ENCODE assay signal across 8 cellular contexts in genomic region chr12:1690578-1691122, GRCh38. TPM values are rescaled to one million over a fixed set of nuclear protein-coding genes. Genes with fewer than 3 reads are reported as not detected.
DNase-seq lines count a peak whose midpoint lies in the region; ATAC-seq, FAIRE-seq and TF ChIP-seq lines count a peak whose summit lies in the region.

TSS of gene ADIPOR2 (plus strand) at chr12:1691070. CDS start at chr12:1754344, 63,274 bp downstream.

- H3K79me2 ChIP-seq in smooth muscle cell (ENCODE audit: low read depth), result peaks cover 46% of the 10 kb centered on the region

- peak; percentile 95 for ATAC-seq in HG03175 (IDR thresholded peaks at IDR 0.05; ENCODE audit: unreplicated experiment)
- ATAC-seq in WTC11, result peak; percentile 98

- no peaks in the 10 kb centered on the region for H3K9me3 Mint-ChIP-seq in WTC11

- peak within 1 kb of the TSS; percentile 97 for H3K4me2 ChIP-seq in smooth muscle cell

- FAIRE-seq in bronchial epithelial cell (lab: Jason Lieb, UNC), result no peak

- peaks cover 16% of the 10 kb centered on the region for H3K4me1 Mint-ChIP-seq in WTC11

- H4K20me1 ChIP-seq in smooth muscle cell (ENCODE audit: low read depth), result peaks cover 44% of the 10 kb centered on the region

- H3K4me3 ChIP-seq in bronchial epithelial cell (ENCODE audit: low read depth, low read length) (peak within 1 kb of the TSS; percentile 98), smooth muscle cell (peak within 1 kb of the TSS; percentile 98)

- no peaks in the 10 kb centered on the region for H3K9me3 ChIP-seq in smooth muscle cell (replicated peaks; ENCODE audit: low read depth)

- POLR2A ChIA-PET in WTC11 (lab: Charles Lee), result interaction anchor here (0.6 to 2.2 kb wide), 8 partner anchors 19 to 1301 kb away, joined by 3 to 8 read pairs (median 4); partner anchors contain the start of gene WNT5B

- H3K36me3 ChIP-seq in bronchial epithelial cell (ENCODE audit: control insufficient read depth, insufficient read depth, low read length) (no peaks in the 10 kb centered on the region), smooth muscle cell (ENCODE audit: low read depth) (no peaks in the 10 kb centered on the region)

- peak within 1 kb of the TSS; percentile 99 for H3K4me3 Mint-ChIP-seq in WTC11

- peak; percentile 88 for TF ChIP-seq POLR2A in GM18951 (IDR thresholded peaks at IDR 0.05; ENCODE audit: extremely low read depth, insufficient read depth, insufficient read length)

- peaks cover 19% of the 10 kb centered on the region for H3K4me1 ChIP-seq in smooth muscle cell (ENCODE audit: low read depth)

- H3K27ac Mint-ChIP-seq in WTC11, result peak within 1 kb of the TSS; percentile 100

- peak within 1 kb of the TSS; percentile 99 for H3K9ac ChIP-seq in smooth muscle cell (ENCODE audit: low read depth)

- TF ChIP-seq CTCF in WTC11 (IDR thresholded peaks at IDR 0.05) (no peak), bronchial epithelial cell (IDR thresholded peaks at IDR 0.05; ENCODE audit: insufficient read depth, low read length, severe bottlenecking) (no peak), smooth muscle cell (IDR thresholded peaks at IDR 0.05; ENCODE audit: borderline replicate concordance, insufficient read depth, poor library complexity, severe bottlenecking) (no peak)

- H3K27me3 ChIP-seq in bronchial epithelial cell (ENCODE audit: control insufficient read depth, insufficient read depth, low read length), result no peaks in the 10 kb centered on the region
- no peaks in the 10 kb centered on the region for H3K27me3 ChIP-seq in smooth muscle cell (ENCODE audit: low read depth)

- DNase-seq in AG08396 (ENCODE audit: low spot score), result peak; percentile 97
- peak; percentile 95 for DNase-seq in NCI-H226
- DNase-seq in WTC11 (ENCODE audit: low spot score), result peak; percentile 94
- peak; percentile 90 for DNase-seq in bronchial epithelial cell (ENCODE audit: low read depth)
- DNase-seq in iPS-NIHi7 (ENCODE audit: extremely low spot score), result peak; percentile 97
- peak; percentile 79 for DNase-seq in smooth muscle cell (lab: John Stamatoyannopoulos, UW; ENCODE audit: unreplicated experiment)

- H3K27ac ChIP-seq in smooth muscle cell (ENCODE audit: low read depth), result peak within 1 kb of the TSS; percentile 86

- under 1% methylated on average over 55 of the region's 59 CpGs for WGBS in smooth muscle cell (ENCODE audit: low lambda C conversion rate)

- H3K27me3 Mint-ChIP-seq in WTC11 (ENCODE audit: low read depth), result no peaks in the 10 kb centered on the region; the same call in 1 of the 2 replicates

- CTCF ChIA-PET in WTC11 (lab: Charles Lee), result interaction anchor here (0.6 to 2.5 kb wide), 10 partner anchors 13 to 100 kb away, joined by 3 to 24 read pairs (median 4); partner anchors contain the start of gene WNT5B

- H3F3A ChIP-seq in smooth muscle cell (ENCODE audit: low read depth), result peaks cover 11% of the 10 kb centered on the region

- in situ Hi-C loops in GM18951 (cut with MboI; ENCODE audit: low sequenced_read_pairs, unreplicated experiment), result no loop called here

- H3K36me3 Mint-ChIP-seq in WTC11, result peaks cover 9% of the 10 kb centered on the region

- peak within 1 kb of the TSS; percentile 45 for H2AFZ ChIP-seq in smooth muscle cell (ENCODE audit: low read depth)

TF ChIP-seq in WTC11, 78 proteins besides CTCF, POLR2A, EP300 and RAD21 (continues in another document):
- TF ChIP-seq SP1 (CRISPR knock-in tag; conservative IDR thresholded peaks at IDR 0.05) (peak; percentile 96), TEAD4 (CRISPR knock-in tag; IDR thresholded peaks at IDR 0.05) (no peak), ZMAT4 (CRISPR knock-in tag; IDR thresholded peaks at IDR 0.05) (no peak), MAX (CRISPR knock-in tag; IDR thresholded peaks at IDR 0.05) (peak; percentile 70), RELA (CRISPR knock-in tag; IDR thresholded peaks at IDR 0.05; ENCODE audit: borderline replicate concordance) (no peak), KAT7 (CRISPR knock-in tag; IDR thresholded peaks at IDR 0.05; ENCODE audit: borderline replicate concordance) (no peak), ZNF512 (CRISPR knock-in tag; IDR thresholded peaks at IDR 0.05; ENCODE audit: borderline replicate concordance) (no peak), MXD4 (CRISPR knock-in tag; IDR thresholded peaks at IDR 0.05; ENCODE audit: borderline replicate concordance) (no peak), ZNF232 (CRISPR knock-in tag; IDR thresholded peaks at IDR 0.05) (no peak; the same call in 1 of the 2 replicates), ZNF138 (CRISPR knock-in tag; conservative IDR thresholded peaks at IDR 0.05) (no peak), E2F5 (CRISPR knock-in tag; IDR thresholded peaks at IDR 0.05) (peak; percentile 48; the same call in 1 of the 2 replicates), EMX1 (CRISPR knock-in tag; IDR thresholded peaks at IDR 0.05) (no peak), ERG (CRISPR knock-in tag; IDR thresholded peaks at IDR 0.05) (no peak), ZNF281 (CRISPR knock-in tag; IDR thresholded peaks at IDR 0.05) (0 out of 2 replicates have a peak, but pooled peaks have one; percentile 43)

RNA-seq across cellular contexts. Expression of gene ADIPOR2, which starts in this region (rescaled TPM):
- total RNA-seq in WTC11 (2021) (36.0 to 39.2 TPM (median 38.4 TPM) in 3 replicates), bronchial epithelial cell (41.6 and 61.2 TPM in 2 replicates), smooth muscle cell (34.1 and 46.8 TPM in 2 replicates)
- 7.0 and 10.4 TPM in 2 replicates for polyA plus RNA-seq in smooth muscle cell

Comparison
In these comparisons a context has a peak if more than half of its experiments do, and no peak if none do; other contexts are left out.
1. Peak in every context shown above with its lines: DNase-seq, ATAC-seq, H3K4me3 ChIP-seq and H3K27ac ChIP-seq.